ENCODE assay signal across 18 cellular contexts in genomic region chr1:96525657-96526613, GRCh38.
"Had no signal": no experiment of that assay in that cellular context is flagged by ENCODE, and none has a peak within 500 bp of the region (broad histone marks: within the 10 kb centered on the region; RNA-seq: fewer than 3 reads in every experiment).

No MANE protein-coding gene starts in this region.

- DNase-seq: activated CD4-positive, alpha-beta T cell treated with anti-CD3 and anti-CD28 coated beads, Interleukin-2, amount 50 U/mL, for 4 hours; activated CD4-positive, CD25-positive, alpha-beta regulatory T cell treated with anti-CD3 and anti-CD28 coated beads, Interleukin-2, amount 50 U/mL, for 72 hours; activated CD8-positive, alpha-beta memory T cell treated with anti-CD3 and anti-CD28 coated beads, Interleukin-2, amount 10 ng/mL, durations not matched to agents 7 days and 5 days; activated naive CD8-positive, alpha-beta T cell treated with anti-CD3 and anti-CD28 coated beads, Interleukin-2, amount 50 U/mL, for 24 hours; activated T-cell treated with anti-CD3 and anti-CD28 coated beads, Interleukin-2, amount 50 U/mL, for 48 hours; caudate nucleus; colonic mucosa; glutamatergic neuron; lower lobe of right lung; mucosa of descending colon; naive thymus-derived CD8-positive, alpha-beta T cell; nucleus accumbens; psoas muscle; stimulated activated CD4-positive, alpha-beta T cell treated with anti-CD3 and anti-CD28 coated beads, Interleukin-15, amount 100 ng/mL, for 24 hours; stimulated activated CD4-positive, alpha-beta T cell treated with anti-CD3 and anti-CD28 coated beads, Interleukin-4, amount 100 ng/mL, for 24 hours; T-helper 2 cell; testis had no signal

- H3K9me3 ChIP-seq: colonic mucosa, testis had no signal

- H3K4me1 ChIP-seq: colonic mucosa, lower lobe of right lung, testis had no signal

- H3K36me3 ChIP-seq: colonic mucosa, lower lobe of right lung had no signal

- H3K27me3 ChIP-seq: colonic mucosa, testis had no signal

- ATAC-seq: activated CD8-positive, alpha-beta memory T cell treated with anti-CD3 and anti-CD28 coated beads, Interleukin-2, amount 10 ng/mL, durations not matched to agents 7 days and 5 days; activated naive CD8-positive, alpha-beta T cell treated with anti-CD3 and anti-CD28 coated beads, Interleukin-2, amount 50 U/mL, for 24 hours; lower lobe of right lung; mucosa of descending colon; naive thymus-derived CD8-positive, alpha-beta T cell had no signal

- H3K4me1 Mint-ChIP-seq: activated CD8-positive, alpha-beta memory T cell treated with anti-CD3 and anti-CD28 coated beads, Interleukin-2, amount 10 ng/mL, durations not matched to agents 7 days and 5 days; activated naive CD8-positive, alpha-beta T cell treated with anti-CD3 and anti-CD28 coated beads, Interleukin-2, amount 50 U/mL, for 24 hours; naive thymus-derived CD8-positive, alpha-beta T cell had no signal

- H3K27me3 Mint-ChIP-seq: activated CD8-positive, alpha-beta memory T cell treated with anti-CD3 and anti-CD28 coated beads, Interleukin-2, amount 10 ng/mL, durations not matched to agents 7 days and 5 days; stimulated activated naive CD8-positive, alpha-beta T cell treated with anti-CD3 and anti-CD28 coated beads, Interleukin-15, Interleukin-2, amounts not matched to agents 100 ng/mL and 50 ng/mL, for 24 hours had no signal

- H3K4me3 ChIP-seq: colonic mucosa, lower lobe of right lung, mucosa of descending colon, psoas muscle, testis had no signal

- H3K27ac Mint-ChIP-seq: activated CD8-positive, alpha-beta memory T cell treated with anti-CD3 and anti-CD28 coated beads, Interleukin-2, amount 10 ng/mL, durations not matched to agents 7 days and 5 days; activated naive CD8-positive, alpha-beta T cell treated with anti-CD3 and anti-CD28 coated beads, Interleukin-2, amount 50 U/mL, for 24 hours; naive thymus-derived CD8-positive, alpha-beta T cell; stimulated activated naive CD8-positive, alpha-beta T cell treated with anti-CD3 and anti-CD28 coated beads, Interleukin-15, Interleukin-2, amounts not matched to agents 100 ng/mL and 50 ng/mL, for 24 hours had no signal

- H3K27ac ChIP-seq: colonic mucosa, lower lobe of right lung, psoas muscle, testis had no signal

- H3K4me3 Mint-ChIP-seq: activated CD8-positive, alpha-beta memory T cell treated with anti-CD3 and anti-CD28 coated beads, Interleukin-2, amount 10 ng/mL, durations not matched to agents 7 days and 5 days; activated naive CD8-positive, alpha-beta T cell treated with anti-CD3 and anti-CD28 coated beads, Interleukin-2, amount 50 U/mL, for 24 hours; naive thymus-derived CD8-positive, alpha-beta T cell; stimulated activated naive CD8-positive, alpha-beta T cell treated with anti-CD3 and anti-CD28 coated beads, Interleukin-15, Interleukin-2, amounts not matched to agents 100 ng/mL and 50 ng/mL, for 24 hours had no signal
